8 cellular contexts compared by ENCODE assay signal in genomic region chr11:124746621-124747243, GRCh38. TPM values are rescaled to one million over a fixed set of nuclear protein-coding genes. Genes with fewer than 3 reads are reported as not detected.
DNase-seq lines count a peak whose midpoint lies in the region; ATAC-seq and TF ChIP-seq lines count a peak whose summit lies in the region.

No MANE protein-coding gene starts in this region.

- no peaks in the 10 kb centered on the region for H3K9me3 Mint-ChIP-seq in CD8-positive, alpha-beta T cell

- POLR2A ChIA-PET in CD8-positive, alpha-beta T cell (lab: Charles Lee): interaction anchor here (0.8 to 2.8 kb wide), 16 partner anchors 9 to 1690 kb away, joined by 3 to 28 read pairs (median 5); partner anchors contain the start of genes ESAM, MSANTD2, ROBO3 and SIAE

- H3K27ac ChIP-seq in CD8-positive, alpha-beta T cell (ENCODE audit: low read depth, low read length): peak overlapping the region; percentile 80
- no peak overlapping the region for H3K27ac ChIP-seq in SK-N-MC
- peak overlapping the region; percentile 70 for H3K27ac ChIP-seq in hepatocyte
- no peak overlapping the region for H3K27ac ChIP-seq in skeletal muscle tissue (ENCODE audit: low read depth, low read length)

- H2AFZ ChIP-seq in hepatocyte: peak overlapping the region; percentile 67

- H3K79me2 ChIP-seq in hepatocyte: no peaks in the 10 kb centered on the region

- H3K4me3 ChIP-seq in CD8-positive, alpha-beta T cell (ENCODE audit: low read depth, low read length): peak overlapping the region; percentile 98
- H3K4me3 ChIP-seq in SK-N-MC (peak overlapping the region; percentile 75), hepatocyte (peak overlapping the region; percentile 53), skeletal muscle tissue (ENCODE audit: low read length in 3 of 3) (peak overlapping the region; percentile 82 to 83 (median 83)), MG63 (no peak overlapping the region)

- 3% methylated on average over 24 of the region's 37 CpGs for WGBS in hepatocyte (ENCODE audit: low lambda C conversion rate, missing lambda C conversion rate)

- intact Hi-C loops in CD8-positive, alpha-beta T cell (cut with DNase I, micrococcal nuclease): loop anchor here (1.0 to 10.0 kb wide), 12 partner anchors 12 to 1004 kb away; partner anchors contain the start of genes CCDC15 (in 2 of the 2), MSANTD2 (in 2 of the 2), SIAE (in 1 of the 2) and SPA17 (in 1 of the 2)

- no peaks in the 10 kb centered on the region for H4K20me1 ChIP-seq in hepatocyte (ENCODE audit: insufficient read depth, poor library complexity, severe bottlenecking)

- peak; percentile 55 for TF ChIP-seq CTCF in CD8-positive, alpha-beta T cell (IDR thresholded peaks at IDR 0.05)
- TF ChIP-seq CTCF in hepatocyte (IDR thresholded peaks at IDR 0.05; ENCODE audit: poor library complexity): peak; percentile 60

- peaks cover 15% of the 10 kb centered on the region for H3K4me1 Mint-ChIP-seq in CD8-positive, alpha-beta T cell (ENCODE audit: low read depth)

- H3K9ac ChIP-seq in SK-N-MC (ENCODE audit: insufficient read length) (no peak overlapping the region), skeletal muscle tissue (ENCODE audit: low read depth in 1 of 3, low read length in 3 of 3) (peak overlapping the region; percentile 62 to 79 (median 73))

- H3K4me2 ChIP-seq in hepatocyte: peak overlapping the region; percentile 92

- peak; percentile 64 to 89 (median 77) for DNase-seq in CD8-positive, alpha-beta T cell
- DNase-seq in SK-N-MC (ENCODE audit: low read depth, low spot score): no peak
- DNase-seq in amniotic epithelial cell (ENCODE audit: low read depth): peak; percentile 64
- DNase-seq in hepatocyte (ENCODE audit: low spot score): peak; percentile 90
- DNase-seq in MG63: no peak

- peaks cover 2% of the 10 kb centered on the region for H3K27me3 Mint-ChIP-seq in CD8-positive, alpha-beta T cell (ENCODE audit: low read depth)

- CTCF ChIA-PET in CD8-positive, alpha-beta T cell (lab: Charles Lee): interaction anchor here (0.8 to 7.0 kb wide), 15 partner anchors 9 to 207 kb away, joined by 3 to 105 read pairs (median 5); partner anchors contain the start of genes CCDC15, ESAM, SIAE and SPA17

- ATAC-seq in CD8-positive, alpha-beta T cell: peak; percentile 92
- peak; percentile 92 for ATAC-seq in GM19455 (IDR thresholded peaks at IDR 0.05; ENCODE audit: unreplicated experiment)
- ATAC-seq in HG03575 (IDR thresholded peaks at IDR 0.05; ENCODE audit: extremely low read depth, insufficient number of reproducible peaks, low FRiP score, unreplicated experiment): peak; percentile 83

- H3K9me2 ChIP-seq in hepatocyte (replicated peaks; ENCODE audit: insufficient read depth): no peaks in the 10 kb centered on the region

- H3K27me3 ChIP-seq in CD8-positive, alpha-beta T cell (ENCODE audit: insufficient read depth, low read length): no peaks in the 10 kb centered on the region
- H3K27me3 ChIP-seq in hepatocyte (peaks cover 94% of the 10 kb centered on the region), skeletal muscle tissue (ENCODE audit: control insufficient read depth in 3 of 3, insufficient read depth in 3 of 3, low read length in 3 of 3) (peaks cover 50 to 69% (median 65%) of the 10 kb centered on the region in 3 donors), MG63 (no peaks in the 10 kb centered on the region)

- H3K9me3 ChIP-seq in CD8-positive, alpha-beta T cell (ENCODE audit: low read length): no peaks in the 10 kb centered on the region
- H3K9me3 ChIP-seq in SK-N-MC (ENCODE audit: low read depth, low read length) (no peaks in the 10 kb centered on the region), hepatocyte (ENCODE audit: low read depth) (no peaks in the 10 kb centered on the region), skeletal muscle tissue (ENCODE audit: control insufficient read depth in 3 of 3, low read length in 3 of 3) (no peaks in the 10 kb centered on the region), MG63 (no peaks in the 10 kb centered on the region)

- peaks cover 11% of the 10 kb centered on the region for H3K4me1 ChIP-seq in CD8-positive, alpha-beta T cell (ENCODE audit: insufficient read depth, low read length)
- peaks cover 7% of the 10 kb centered on the region for H3K4me1 ChIP-seq in hepatocyte (ENCODE audit: insufficient read depth)
- H3K4me1 ChIP-seq in skeletal muscle tissue (ENCODE audit: control insufficient read depth in 3 of 3, insufficient read depth in 3 of 3, low read length in 3 of 3): peaks cover 20 to 23% (median 22%) of the 10 kb centered on the region in 3 donors

- H3K27ac Mint-ChIP-seq in CD8-positive, alpha-beta T cell: peak overlapping the region; percentile 91

- H3K36me3 Mint-ChIP-seq in CD8-positive, alpha-beta T cell: peaks cover 5% of the 10 kb centered on the region

- no peaks in the 10 kb centered on the region for H3K36me3 ChIP-seq in CD8-positive, alpha-beta T cell (ENCODE audit: insufficient read depth, low read length)
- H3K36me3 ChIP-seq in SK-N-MC (ENCODE audit: insufficient read depth, low read length): no peaks in the 10 kb centered on the region
- no peaks in the 10 kb centered on the region for H3K36me3 ChIP-seq in hepatocyte (replicated peaks; ENCODE audit: insufficient read depth, low read depth)
- H3K36me3 ChIP-seq in skeletal muscle tissue (ENCODE audit: control insufficient read depth in 3 of 3, insufficient read depth in 3 of 3, low read length in 3 of 3): no peaks in the 10 kb centered on the region
- H3K36me3 ChIP-seq in MG63: no peaks in the 10 kb centered on the region

- peak overlapping the region; percentile 95 for H3K4me3 Mint-ChIP-seq in CD8-positive, alpha-beta T cell

RNA-seq across cellular contexts. Expression of gene VSIG2, which starts 5.3 kb away (rescaled TPM):
- under 1 TPM; 0.58 to 0.65 TPM for total RNA-seq in CD8-positive, alpha-beta T cell
- total RNA-seq in hepatocyte (22.6 and 22.9 TPM in 2 replicates), skeletal muscle tissue (not detected)
- 34.3 and 38.9 TPM in 2 replicates for polyA plus RNA-seq in hepatocyte
- not detected in 2 replicates for total RNA-seq in MG63 (2014; rRNA removed; shearing (Covaris generic); ENCODE audit: low replicate concordance)

RNA-seq across cellular contexts. Expression of gene NRGN, which starts 7.0 kb away (rescaled TPM):
- under 1 TPM; 0.31 to 0.41 TPM for total RNA-seq in CD8-positive, alpha-beta T cell
- total RNA-seq in hepatocyte (not detected in 2 replicates), skeletal muscle tissue (not detected)
- 1.1 and 1.2 TPM in 2 replicates for polyA plus RNA-seq in hepatocyte
- total RNA-seq in MG63 (2014; rRNA removed; shearing (Covaris generic); ENCODE audit: low replicate concordance): 0.23 TPM in 1 of 2 replicates, not detected in the other

RNA-seq across cellular contexts. Expression of gene ESAM, which starts 15.4 kb away (rescaled TPM):
- total RNA-seq in CD8-positive, alpha-beta T cell: 1 to 10 TPM in 1 of 2 experiments, under 1 TPM in 1; 0.69 to 1.6 TPM
- 2.0 and 3.6 TPM in 2 replicates for total RNA-seq in hepatocyte
- polyA plus RNA-seq in hepatocyte: 3.9 and 7.9 TPM in 2 replicates
- total RNA-seq in skeletal muscle tissue: 9.4 TPM
- not detected in 2 replicates for total RNA-seq in MG63 (2014; rRNA removed; shearing (Covaris generic); ENCODE audit: low replicate concordance)

RNA-seq across cellular contexts. Expression of gene MSANTD2, which starts 53.5 kb away (rescaled TPM):
- 1 to 10 TPM; 4.3 to 4.5 TPM for total RNA-seq in CD8-positive, alpha-beta T cell
- total RNA-seq in hepatocyte (14.9 and 18.3 TPM in 2 replicates), skeletal muscle tissue (9.4 TPM)
- 10.8 and 11.2 TPM in 2 replicates for polyA plus RNA-seq in hepatocyte
- 8.2 and 14.8 TPM in 2 replicates for total RNA-seq in MG63 (2014; rRNA removed; shearing (Covaris generic); ENCODE audit: low replicate concordance)

Comparison
In these comparisons a context has a peak if more than half of its experiments do, and no peak if none do; other contexts are left out.
1. DNase-seq: peak in CD8-positive, alpha-beta T cell (7 of 7), amniotic epithelial cell (single experiment) and hepatocyte (single experiment); none in SK-N-MC (single experiment) and MG63 (single experiment).
2. H3K27ac ChIP-seq: peak in CD8-positive, alpha-beta T cell (single experiment) and hepatocyte (single experiment); none in SK-N-MC (single experiment) and skeletal muscle tissue (single experiment).
3. RNA of gene VSIG2, which starts 5.3 kb away (total RNA-seq): 22.6 to 22.9 TPM in hepatocyte; 0.58 to 0.65 TPM in CD8-positive, alpha-beta T cell, not detected in skeletal muscle tissue (single experiment) and not detected in MG63; every median in the first group is over 10 times any median in the second.
4. Peak in every context shown above with its lines, with median percentiles within 50 percentile points of each other: ATAC-seq.